In genomic region chr1:28512058-28512611, GRCh38 we compare ENCODE assay signal across 8 cellular contexts.
DNase-seq lines count a peak whose midpoint lies in the region.

No MANE protein-coding gene starts in this region.

- peaks cover 6% of the 10 kb centered on the region for H3K27me3 Mint-ChIP-seq in stimulated activated naive CD8-positive, alpha-beta T cell treated with anti-CD3 and anti-CD28 coated beads, Interleukin-15, Interleukin-2, amounts not matched to agents 100 ng/mL and 50 ng/mL, for 24 hours

- H3K36me3 Mint-ChIP-seq in stimulated activated naive CD8-positive, alpha-beta T cell treated with anti-CD3 and anti-CD28 coated beads, Interleukin-15, Interleukin-2, amounts not matched to agents 100 ng/mL and 50 ng/mL, for 24 hours (ENCODE audit: low read depth): peaks cover 51% of the 10 kb centered on the region

- H3K9me3 Mint-ChIP-seq in stimulated activated naive CD8-positive, alpha-beta T cell treated with anti-CD3 and anti-CD28 coated beads, Interleukin-15, Interleukin-2, amounts not matched to agents 100 ng/mL and 50 ng/mL, for 24 hours: no peaks in the 10 kb centered on the region

- peak; percentile 63 for DNase-seq in activated effector memory CD4-positive, alpha-beta T cell treated with anti-CD3 and anti-CD28 coated beads, Interleukin-2, amount 50 U/mL, for 16 hours
- DNase-seq in activated effector memory CD4-positive, alpha-beta T cell treated with Interleukin-2 at 50 U/mL for 16 hours: no peak
- DNase-seq in OCI-M1 (lab: John Stamatoyannopoulos, UW) (peak; percentile 27), cerebellar cortex (ENCODE audit: low spot score) (peak; percentile 65), amygdala (lab: John Stamatoyannopoulos, UW) (no peak), SKM-1 (lab: John Stamatoyannopoulos, UW; ENCODE audit: unreplicated experiment) (no peak), SHP77 (lab: John Stamatoyannopoulos, UW) (no peak)

- H3K27ac Mint-ChIP-seq in stimulated activated naive CD8-positive, alpha-beta T cell treated with anti-CD3 and anti-CD28 coated beads, Interleukin-15, Interleukin-2, amounts not matched to agents 100 ng/mL and 50 ng/mL, for 24 hours: peak overlapping the region; percentile 100

- peak overlapping the region; percentile 100 for H3K4me3 Mint-ChIP-seq in stimulated activated naive CD8-positive, alpha-beta T cell treated with anti-CD3 and anti-CD28 coated beads, Interleukin-15, Interleukin-2, amounts not matched to agents 100 ng/mL and 50 ng/mL, for 24 hours

- peaks cover 53% of the 10 kb centered on the region for H3K4me1 Mint-ChIP-seq in stimulated activated naive CD8-positive, alpha-beta T cell treated with anti-CD3 and anti-CD28 coated beads, Interleukin-15, Interleukin-2, amounts not matched to agents 100 ng/mL and 50 ng/mL, for 24 hours (ENCODE audit: low read depth)

Comparison
In these comparisons a context has a peak if more than half of its experiments do, and no peak if none do; other contexts are left out.
1. DNase-seq: peak in activated effector memory CD4-positive, alpha-beta T cell treated with anti-CD3 and anti-CD28 coated beads, Interleukin-2, amount 50 U/mL, for 16 hours (single experiment), OCI-M1 (single experiment) and cerebellar cortex (single experiment); none in activated effector memory CD4-positive, alpha-beta T cell treated with Interleukin-2 at 50 U/mL for 16 hours (single experiment), amygdala (0 of 56), SKM-1 (single experiment) and SHP77 (0 of 2).